Comparison of ENCODE assay signal across 13 cellular contexts in the genomic region with DNA sequence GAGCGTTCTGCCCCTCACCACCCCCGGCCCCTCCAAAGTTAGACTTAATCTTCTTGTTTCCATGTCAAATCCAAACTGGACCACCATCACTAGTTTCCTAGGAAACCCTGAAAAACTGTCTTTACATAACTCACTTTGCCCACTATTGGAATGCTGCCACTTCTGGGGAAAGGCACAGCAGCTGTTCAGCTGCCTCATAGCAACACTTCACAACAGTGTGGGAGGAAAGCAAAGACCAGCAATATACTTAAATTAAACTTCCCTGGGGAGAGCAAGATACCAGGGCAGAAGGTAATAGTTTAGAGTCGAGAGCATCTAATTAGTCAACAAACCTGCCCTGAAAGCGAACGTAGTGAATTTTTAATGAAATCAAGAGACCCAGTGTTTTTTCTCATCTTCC.
A peak's percentile ranks its signal among the peaks of the same experiment; 100 is the strongest.
DNase-seq lines count a peak whose midpoint lies in the region; ATAC-seq and TF ChIP-seq lines count a peak whose summit lies in the region.
"Had no signal": no experiment of that assay in that cellular context is flagged by ENCODE, and none has a peak within 500 bp of the region (broad histone marks: within the 10 kb centered on the region; RNA-seq: fewer than 3 reads in every experiment).

No MANE protein-coding gene starts in this region.

- DNase-seq in NCI-H2107 treated with DMSO at 0.1 percent for 48 hours (lab: John Stamatoyannopoulos, UW; ENCODE audit: unreplicated experiment) (peak; percentile 17), NCI-H2107 (lab: John Stamatoyannopoulos, UW) (no peak), NCI-H524 treated with DMSO at 0.1 percent for 48 hours (lab: John Stamatoyannopoulos, UW) (peak; percentile 62), fibroblast of peridontal ligament (ENCODE audit: extremely low read depth) (peak; percentile 66), retinal pigment epithelial cell (ENCODE audit: low read depth) (peak; percentile 63), T-cell (no peak)
- DNase-seq in activated CD4-positive, alpha-beta T cell treated with anti-CD3 and anti-CD28 coated beads for 4 hours, result no peak
- no peak for DNase-seq in activated CD4-positive, CD25-positive, alpha-beta regulatory T cell treated with anti-CD3 and anti-CD28 coated beads, Interleukin-2, amount 50 U/mL, for 72 hours
- DNase-seq: ovary, T-helper 17 cell, transverse colon had no signal

- no peak overlapping the region for H3K4me3 ChIP-seq in retinal pigment epithelial cell (ENCODE audit: low read length)
- H3K4me3 ChIP-seq: cardiac muscle cell, ovary, transverse colon had no signal

- peaks cover 0 to 7% of the 10 kb centered on the region in 2 donors for H3K27me3 Mint-ChIP-seq in T-cell
- H3K27me3 Mint-ChIP-seq: memory B cell had no signal

- no peaks in the 10 kb centered on the region for H3K36me3 Mint-ChIP-seq in T-cell
- H3K36me3 Mint-ChIP-seq: memory B cell had no signal

- CTCF ChIA-PET in T-cell (lab: Charles Lee), result no interaction called here

- POLR2A ChIA-PET in T-cell (lab: Charles Lee), result no interaction called here

- ATAC-seq in T-cell (replicated peaks in 1 of 4), result no peak
- ATAC-seq: T-helper 17 cell had no signal

- TF ChIP-seq CTCF in retinal pigment epithelial cell (conservative IDR thresholded peaks at IDR 0.05; ENCODE audit: low read depth, low read length), result no peak

- H3K9me3 Mint-ChIP-seq in T-cell, result peaks cover 0 to 8% (median 0%) of the 10 kb centered on the region in 3 donors

- no peak overlapping the region for H3K4me3 Mint-ChIP-seq in T-cell
- H3K4me3 Mint-ChIP-seq: memory B cell, T-helper 17 cell had no signal

- peaks cover 0 to 4% (median 0%) of the 10 kb centered on the region in 3 donors for H3K4me1 Mint-ChIP-seq in T-cell
- H3K4me1 Mint-ChIP-seq: memory B cell had no signal

- H3K27ac Mint-ChIP-seq in T-cell, result no peak overlapping the region
- H3K27ac Mint-ChIP-seq: memory B cell, T-helper 17 cell had no signal

Comparison
In these comparisons a context has a peak if more than half of its experiments do, and no peak if none do; other contexts are left out.
1. DNase-seq: peak in NCI-H2107 treated with DMSO at 0.1 percent for 48 hours (single experiment), NCI-H524 treated with DMSO at 0.1 percent for 48 hours (single experiment), fibroblast of peridontal ligament (single experiment) and retinal pigment epithelial cell (single experiment); none in NCI-H2107 (single experiment), T-cell (0 of 34), activated CD4-positive, alpha-beta T cell treated with anti-CD3 and anti-CD28 coated beads for 4 hours (0 of 2) and activated CD4-positive, CD25-positive, alpha-beta regulatory T cell treated with anti-CD3 and anti-CD28 coated beads, Interleukin-2, amount 50 U/mL, for 72 hours (single experiment).